In the genomic region with DNA sequence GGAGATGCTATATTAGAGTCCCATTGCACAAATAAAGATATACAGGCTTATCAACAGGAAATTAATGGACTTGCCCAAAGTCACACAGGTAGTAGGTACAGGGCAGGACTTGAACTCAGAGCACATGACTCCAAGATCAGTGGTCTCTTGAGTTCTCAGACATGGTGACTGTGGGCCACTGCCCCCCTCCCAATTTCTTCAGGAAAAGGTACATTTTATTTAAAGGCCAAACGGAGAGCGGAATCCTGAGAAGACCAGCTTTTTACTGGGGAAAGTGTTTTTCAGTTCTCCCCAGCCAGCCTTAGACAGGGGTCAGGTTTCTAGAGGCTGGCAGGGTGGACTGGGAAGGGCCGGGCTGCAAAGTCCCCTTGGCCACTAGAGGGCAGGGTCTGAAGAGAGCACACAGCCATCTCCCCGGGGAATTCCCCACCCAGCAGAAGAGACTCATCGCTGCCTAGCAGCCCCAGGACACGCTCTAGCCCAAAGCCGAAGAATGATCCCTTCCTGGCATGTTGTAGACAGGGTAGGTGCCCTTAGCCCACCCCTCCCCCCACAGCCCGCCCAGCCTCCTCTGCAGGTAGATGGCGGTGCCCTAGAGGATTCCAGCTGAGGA, we compare ENCODE assay signal across 8 cellular contexts. TPM values are rescaled to one million over a fixed set of nuclear protein-coding genes. Genes with fewer than 3 reads are reported as not detected.
DNase-seq lines count a peak whose midpoint lies in the region; ATAC-seq and TF ChIP-seq lines count a peak whose summit lies in the region.

No MANE protein-coding gene starts in this region.

- no peaks in the 10 kb centered on the region for H3K27me3 Mint-ChIP-seq in activated CD4-positive, alpha-beta T cell treated with anti-CD3 and anti-CD28 coated beads, Interleukin-2, amount 10 ng/mL, durations not matched to agents 7 days and 5 days
- no peaks in the 10 kb centered on the region for H3K27me3 Mint-ChIP-seq in dendritic cell treated with granulocyte-macrophage colony-stimulating factor and Interleukin-4, amounts not matched to agents 40 ng/mL and 50 ng/mL, for 4 days

- intact Hi-C loops in dendritic cell treated with granulocyte-macrophage colony-stimulating factor and Interleukin-4, amounts not matched to agents 40 ng/mL and 50 ng/mL, for 4 days (cut with micrococcal nuclease), result loop anchor here (1.0 to 2.0 kb wide), 2 partner anchors 14 to 31 kb away; no protein-coding TSS in a partner anchor
- intact Hi-C loops in lower lobe of right lung (cut with DNase I), result no loop called here

- no peaks in the 10 kb centered on the region for H3K9me3 Mint-ChIP-seq in activated CD4-positive, alpha-beta T cell treated with anti-CD3 and anti-CD28 coated beads, Interleukin-2, amount 10 ng/mL, durations not matched to agents 7 days and 5 days
- H3K9me3 Mint-ChIP-seq in dendritic cell treated with granulocyte-macrophage colony-stimulating factor and Interleukin-4, amounts not matched to agents 40 ng/mL and 50 ng/mL, for 4 days, result no peaks in the 10 kb centered on the region

- no peak overlapping the region for H3K4me3 Mint-ChIP-seq in activated CD4-positive, alpha-beta T cell treated with anti-CD3 and anti-CD28 coated beads, Interleukin-2, amount 10 ng/mL, durations not matched to agents 7 days and 5 days
- no peak overlapping the region for H3K4me3 Mint-ChIP-seq in dendritic cell treated with granulocyte-macrophage colony-stimulating factor and Interleukin-4, amounts not matched to agents 40 ng/mL and 50 ng/mL, for 4 days

- H3K4me1 ChIP-seq in lower lobe of right lung, result peaks cover 9% of the 10 kb centered on the region

- no peaks in the 10 kb centered on the region for H3K9me3 ChIP-seq in lower lobe of right lung

- H3K27ac Mint-ChIP-seq in activated CD4-positive, alpha-beta T cell treated with anti-CD3 and anti-CD28 coated beads, Interleukin-2, amount 10 ng/mL, durations not matched to agents 7 days and 5 days, result no peak overlapping the region
- peak overlapping the region; percentile 64 for H3K27ac Mint-ChIP-seq in dendritic cell treated with granulocyte-macrophage colony-stimulating factor and Interleukin-4, amounts not matched to agents 40 ng/mL and 50 ng/mL, for 4 days

- POLR2A ChIA-PET in activated CD4-positive, alpha-beta T cell treated with anti-CD3 and anti-CD28 coated beads, Interleukin-2, amount 10 ng/mL, durations not matched to agents 7 days and 5 days (lab: Charles Lee), result no interaction called here

- H3K4me3 ChIP-seq in AG09309 (ENCODE audit: control insufficient read depth, low read depth, low read length) (no peak overlapping the region), lower lobe of right lung (no peak overlapping the region)

- H3K4me1 Mint-ChIP-seq in activated CD4-positive, alpha-beta T cell treated with anti-CD3 and anti-CD28 coated beads, Interleukin-2, amount 10 ng/mL, durations not matched to agents 7 days and 5 days, result peaks cover 27% of the 10 kb centered on the region
- H3K4me1 Mint-ChIP-seq in dendritic cell treated with granulocyte-macrophage colony-stimulating factor and Interleukin-4, amounts not matched to agents 40 ng/mL and 50 ng/mL, for 4 days (ENCODE audit: low read depth), result peaks cover 63% of the 10 kb centered on the region

- TF ChIP-seq CTCF in AG09309 (IDR thresholded peaks at IDR 0.05; ENCODE audit: control insufficient read depth, insufficient read depth, low read depth, low read length, missing control alignments) (peak; percentile 94), lower lobe of right lung (IDR thresholded peaks at IDR 0.05) (peak; percentile 83)

- CTCF ChIA-PET in activated CD4-positive, alpha-beta T cell treated with anti-CD3 and anti-CD28 coated beads, Interleukin-2, amount 10 ng/mL, durations not matched to agents 7 days and 5 days (lab: Charles Lee), result interaction anchor here (0.5 to 4.6 kb wide), 7 partner anchors 10 to 628 kb away, joined by 3 to 27 read pairs (median 4); no protein-coding TSS in a partner anchor

- ATAC-seq in GM18868 (IDR thresholded peaks at IDR 0.05; ENCODE audit: unreplicated experiment) (peak; percentile 96), HG03159 (IDR thresholded peaks at IDR 0.05; ENCODE audit: unreplicated experiment) (peak; percentile 86), lower lobe of right lung (peak; percentile 96 to 97)

- no peaks in the 10 kb centered on the region for H3K27me3 ChIP-seq in lower lobe of right lung (ENCODE audit: low read depth)

- peaks cover 12% of the 10 kb centered on the region for H3K36me3 Mint-ChIP-seq in activated CD4-positive, alpha-beta T cell treated with anti-CD3 and anti-CD28 coated beads, Interleukin-2, amount 10 ng/mL, durations not matched to agents 7 days and 5 days (ENCODE audit: low read depth)
- H3K36me3 Mint-ChIP-seq in dendritic cell treated with granulocyte-macrophage colony-stimulating factor and Interleukin-4, amounts not matched to agents 40 ng/mL and 50 ng/mL, for 4 days (ENCODE audit: low read depth), result peaks cover 11% of the 10 kb centered on the region

- peak; percentile 50 for DNase-seq in AG09309 (ENCODE audit: low read depth)
- peak; percentile 96 for DNase-seq in NCI-H345 treated with DMSO at 0.1 percent for 48 hours (lab: John Stamatoyannopoulos, UW; ENCODE audit: unreplicated experiment)
- DNase-seq in activated CD4-positive, alpha-beta T cell treated with anti-CD3 and anti-CD28 coated beads, Interleukin-2, amount 10 ng/mL, durations not matched to agents 7 days and 5 days, result peak; percentile 83
- DNase-seq in lower lobe of right lung, result peak; percentile 80
- peak; percentile 56 for DNase-seq in stimulated activated CD8-positive, alpha-beta memory T cell treated with anti-CD3 and anti-CD28 coated beads, Interleukin-15, amount 100 ng/mL, for 1 hour (ENCODE audit: low read depth)

- H3K27ac ChIP-seq in lower lobe of right lung, result no peak overlapping the region

- H3K36me3 ChIP-seq in lower lobe of right lung, result peaks cover 5% of the 10 kb centered on the region

RNA-seq across cellular contexts. Expression of gene ACP6, which starts 29.7 kb away (rescaled TPM):
- 10 to 100 TPM; 10.5 to 10.8 TPM for total RNA-seq in activated CD4-positive, alpha-beta T cell treated with anti-CD3 and anti-CD28 coated beads, Interleukin-2, amount 10 ng/mL, durations not matched to agents 7 days and 5 days
- total RNA-seq in lower lobe of right lung, result 16.4 TPM
